Comparison of ENCODE assay signal across 20 cellular contexts in genomic region chr11:2703487-2704141, GRCh38. TPM values are rescaled to one million over a fixed set of nuclear protein-coding genes. Genes with fewer than 3 reads are reported as not detected.
DNase-seq lines count a peak whose midpoint lies in the region; ATAC-seq, FAIRE-seq and TF ChIP-seq lines count a peak whose summit lies in the region.
"Had no signal": no experiment of that assay in that cellular context is flagged by ENCODE, and none has a peak within 500 bp of the region (broad histone marks: within the 10 kb centered on the region; RNA-seq: fewer than 3 reads in every experiment).

No MANE protein-coding gene starts in this region.

- peaks cover 7% of the 10 kb centered on the region for H3K79me2 ChIP-seq in DND-41 (ENCODE audit: insufficient read depth, low read length)
- H3K79me2 ChIP-seq in H1 (ENCODE audit: control insufficient read depth in 1 of 2, insufficient read depth in 2 of 2, low read length in 2 of 2): peaks cover 0 to 6% of the 10 kb centered on the region in 2 experiments; a peak in 2 of 4 replicates
- peaks cover 11% of the 10 kb centered on the region for H3K79me2 ChIP-seq in neural progenitor cell (ENCODE audit: low read depth)

- H3K9ac ChIP-seq in DND-41 (ENCODE audit: low read depth, low read length) (no peak overlapping the region), H1 (replicated peaks in 1 of 4; ENCODE audit: extremely low read depth in 1 of 4, low read depth in 3 of 4, low read length in 3 of 4) (no peak overlapping the region), neural progenitor cell (no peak overlapping the region)

- H3K79me1 ChIP-seq in H1 (ENCODE audit: low read depth, low read length): no peaks in the 10 kb centered on the region

- H2BK5ac ChIP-seq in H1 (ENCODE audit: low read depth, low read length): peak overlapping the region; percentile 71; the same call in 1 of the 2 replicates

- POLR2A ChIA-PET in H1 (lab: Charles Lee; ENCODE audit: partially characterized antibody): interaction anchor here (0.7 to 2.0 kb wide), 4 partner anchors 10 to 182 kb away, joined by 3 to 11 read pairs (median 3); partner anchors contain the start of gene CDKN1C

- H4K5ac ChIP-seq in H1 (ENCODE audit: insufficient read length, low read depth, low read length): no peak overlapping the region

- WGBS in H1 (ENCODE audit: extremely low coverage in 1 of 2, insufficient coverage in 1 of 2, insufficient read length in 1 of 2, insufficient replicate concordance in 2 of 2, low coverage in 1 of 2, low lambda C conversion rate in 2 of 2, missing lambda C conversion rate in 1 of 2), 2 experiments: 72% methylated on average over 14 of the region's 14 CpGs; no CpG with 5 or more reads in 1 of the 2 experiments

- H3K56ac ChIP-seq in H1 (replicated peaks; ENCODE audit: insufficient read length, low read depth, low read length): no peak overlapping the region

- H3K27ac Mint-ChIP-seq in neural progenitor cell: peak overlapping the region; percentile 19
- H3K27ac Mint-ChIP-seq: endodermal cell had no signal

- peak overlapping the region; percentile 44 for H3K4me3 Mint-ChIP-seq in neural progenitor cell
- H3K4me3 Mint-ChIP-seq: endodermal cell had no signal

- peaks cover 5% of the 10 kb centered on the region; the same call in 1 of the 2 replicates for H3K23me2 ChIP-seq in H1 (ENCODE audit: low read depth, low read length)

- ATAC-seq in DND-41 (ENCODE audit: insufficient read depth, low read depth): no peak
- ATAC-seq in HG02571 (IDR thresholded peaks at IDR 0.05; ENCODE audit: unreplicated experiment): no peak
- no peak for ATAC-seq in GM21737 (IDR thresholded peaks at IDR 0.05; ENCODE audit: unreplicated experiment)
- ATAC-seq: Panc1 had no signal

- H3K4me3 ChIP-seq in DND-41 (ENCODE audit: low read depth in 1 of 2, low read length in 2 of 2): no peak overlapping the region
- 0 out of 8 replicates have a peak overlapping the region, but pooled peaks of 1 of the 4 experiments have one; percentile 28 for H3K4me3 ChIP-seq in H1 (ENCODE audit: extremely low read depth in 1 of 4, insufficient read depth in 2 of 4, low read depth in 3 of 4, low read length in 4 of 4)
- no peak overlapping the region for H3K4me3 ChIP-seq in neural progenitor cell
- H3K4me3 ChIP-seq: thoracic aorta had no signal

- H3K4me1 ChIP-seq in DND-41 (ENCODE audit: insufficient read depth, low read length): peaks cover 27% of the 10 kb centered on the region
- peaks cover 0 to 23% (median 13%) of the 10 kb centered on the region in 4 experiments; a peak in 6 of 7 replicates for H3K4me1 ChIP-seq in H1 (replicated peaks in 1 of 4; ENCODE audit: control insufficient read depth in 3 of 4, insufficient read depth in 4 of 4, low read length in 3 of 4)
- H3K4me1 ChIP-seq in neural progenitor cell: peaks cover 20% of the 10 kb centered on the region

- H3F3A ChIP-seq in neural progenitor cell (ENCODE audit: low read depth): peaks cover 13% of the 10 kb centered on the region

- CTCF ChIA-PET in H1 (lab: Charles Lee; ENCODE audit: partially characterized antibody): interaction anchor here (0.9 to 3.1 kb wide), 8 partner anchors 10 to 189 kb away, joined by 3 to 15 read pairs (median 4); no protein-coding TSS in a partner anchor

- TF ChIP-seq EP300 in H1 (IDR thresholded peaks at IDR 0.05; ENCODE audit: borderline replicate concordance in 1 of 2, low read depth in 2 of 2, low read length in 2 of 2): no peak

- H4K8ac ChIP-seq in H1 (ENCODE audit: extremely low read depth, insufficient read depth, low read length): no peak overlapping the region

- H3K23ac ChIP-seq in H1 (ENCODE audit: insufficient read length): no peak overlapping the region

- no peaks in the 10 kb centered on the region for H3K27me3 ChIP-seq in DND-41 (ENCODE audit: insufficient read depth, low read length, poor library complexity)
- peaks cover 5 to 58% (median 34%) of the 10 kb centered on the region in 4 experiments for H3K27me3 ChIP-seq in H1 (replicated peaks in 1 of 4; ENCODE audit: control insufficient read depth in 3 of 4, extremely low read depth in 1 of 4, insufficient read depth in 3 of 4, low read length in 3 of 4)
- H3K27me3 ChIP-seq in neural progenitor cell: peaks cover 69% of the 10 kb centered on the region

- TF ChIP-seq CTCF in DND-41 (IDR thresholded peaks at IDR 0.05; ENCODE audit: borderline replicate concordance, extremely low read depth, low read length, poor library complexity, severe bottlenecking): no peak
- no peak for TF ChIP-seq CTCF in H1 (IDR thresholded peaks at IDR 0.05; ENCODE audit: control extremely low read depth in 1 of 3, insufficient read depth in 1 of 3, low read depth in 1 of 3, low read length in 3 of 3)
- no peak for TF ChIP-seq CTCF in neural progenitor cell (IDR thresholded peaks at IDR 0.05)

- H3K27ac ChIP-seq in DND-41 (ENCODE audit: low read length) (no peak overlapping the region), H1 (ENCODE audit: low read depth, low read length) (no peak overlapping the region), neural progenitor cell (no peak overlapping the region)
- H3K27ac ChIP-seq: thoracic aorta had no signal

- TF ChIP-seq POLR2A in H1 (IDR thresholded peaks at IDR 0.05; ENCODE audit: control extremely low read depth in 1 of 2, low read depth in 2 of 2, low read length in 2 of 2): no peak

- peak overlapping the region; percentile 48 for H3K18ac ChIP-seq in H1 (ENCODE audit: extremely low read depth, low read length)

- peak; percentile 34 for DNase-seq in DND-41
- DNase-seq in NCI-H524 (lab: John Stamatoyannopoulos, UW): peak; percentile 61 to 87
- no peak for DNase-seq in H1 (ENCODE audit: low read depth in 1 of 2, low spot score in 2 of 2)
- peak; percentile 69 for DNase-seq in neural progenitor cell (ENCODE audit: low spot score)
- no peak for DNase-seq in cerebellar nuclear complex (lab: John Stamatoyannopoulos, UW)
- DNase-seq in globus pallidus (ENCODE audit: low spot score): no peak
- DNase-seq: activated CD4-positive, CD25-positive, alpha-beta regulatory T cell treated with anti-CD3 and anti-CD28 coated beads, Interleukin-2, amount 50 U/mL, for 72 hours; activated naive CD4-positive, alpha-beta T cell treated with Interleukin-2 at 50 U/mL for 16 hours; foreskin melanocyte; islet precursor cell; NCI-H1048; NCI-H345; stimulated activated CD4-positive, alpha-beta T cell treated with anti-CD3 and anti-CD28 coated beads, Interleukin-1b, Interleukin-23, amount 100 ng/mL, for 48 hours had no signal

- no peak overlapping the region for H3K14ac ChIP-seq in H1 (ENCODE audit: insufficient read length)

- H3K9me3 Mint-ChIP-seq in neural progenitor cell: peaks cover 10% of the 10 kb centered on the region

- H3K36me3 ChIP-seq in DND-41 (ENCODE audit: insufficient read depth, low read length) (no peaks in the 10 kb centered on the region; the same call in 1 of the 2 replicates), H1 (ENCODE audit: control insufficient read depth in 2 of 4, insufficient read depth in 4 of 4, low read length in 3 of 4) (peaks cover 0 to 3% (median 0%) of the 10 kb centered on the region in 4 experiments; a peak in 1 of 8 replicates), neural progenitor cell (no peaks in the 10 kb centered on the region)
- H3K36me3 ChIP-seq: thoracic aorta had no signal

- H4K20me1 ChIP-seq in DND-41 (ENCODE audit: insufficient read depth, low read length): 0 out of 2 replicates have a peak, but pooled peaks cover 4% of the 10 kb centered on the region
- H4K20me1 ChIP-seq in H1 (replicated peaks in 1 of 2; ENCODE audit: control insufficient read depth in 1 of 2, insufficient read depth in 2 of 2, low read length in 2 of 2): peaks cover 2% of the 10 kb centered on the region in 2 experiments
- peaks cover 6% of the 10 kb centered on the region for H4K20me1 ChIP-seq in neural progenitor cell (ENCODE audit: low read depth)

- H4K91ac ChIP-seq in H1 (replicated peaks; ENCODE audit: insufficient read length, low read length): peak overlapping the region; percentile 56

- H2BK12ac ChIP-seq in H1 (ENCODE audit: low read depth, low read length): peak overlapping the region; percentile 85; the same call in 1 of the 2 replicates

- H3K4me1 Mint-ChIP-seq in neural progenitor cell: peaks cover 49% of the 10 kb centered on the region

- H2AK5ac ChIP-seq in H1 (ENCODE audit: low read depth, low read length): 0 out of 2 replicates have a peak overlapping the region, but pooled peaks have one; percentile 46

- peaks cover 2% of the 10 kb centered on the region for H3K36me3 Mint-ChIP-seq in neural progenitor cell

- H3K4me2 ChIP-seq in DND-41 (ENCODE audit: insufficient read depth, low read length) (no peak overlapping the region), H1 (ENCODE audit: insufficient read depth in 1 of 2, low read depth in 2 of 2, low read length in 2 of 2) (peak overlapping the region in 1 of 2 experiments; percentile 40; a peak in 1 of 4 replicates), neural progenitor cell (peak overlapping the region; percentile 50)

- no peak for FAIRE-seq in H1 (lab: Jason Lieb, UNC)
- FAIRE-seq: bronchial epithelial cell, HTR-8/SVneo had no signal

- peak overlapping the region; percentile 32 for H3K4ac ChIP-seq in H1 (replicated peaks; ENCODE audit: insufficient read length, low read depth, low read length)

- no peak overlapping the region for H2BK120ac ChIP-seq in H1 (replicated peaks; ENCODE audit: low read depth, low read length)

- H3K27me3 Mint-ChIP-seq in neural progenitor cell (ENCODE audit: insufficient read depth, low read depth): peaks cover 28% of the 10 kb centered on the region

- H2BK15ac ChIP-seq in H1 (ENCODE audit: low read length): peak overlapping the region; percentile 99; the same call in 1 of the 2 replicates

- H3K9me3 ChIP-seq in DND-41 (ENCODE audit: insufficient read depth, low read length, severe bottlenecking) (no peaks in the 10 kb centered on the region), H1 (ENCODE audit: insufficient read depth in 2 of 2, low read depth in 1 of 2, low read length in 1 of 2) (peaks cover 5 to 12% of the 10 kb centered on the region in 2 experiments; a peak in 3 of 4 replicates), neural progenitor cell (ENCODE audit: low read depth) (no peaks in the 10 kb centered on the region)
- H3K9me3 ChIP-seq: thoracic aorta had no signal

- no peak for TF ChIP-seq RAD21 in H1 (IDR thresholded peaks at IDR 0.05 in 1 of 2, conservative IDR thresholded peaks at IDR 0.05 in 1 of 2; ENCODE audit: low read depth in 2 of 2, low read length in 2 of 2)

- peak overlapping the region; percentile 93 for H2BK20ac ChIP-seq in H1 (ENCODE audit: low read length)

- H2AFZ ChIP-seq in DND-41 (ENCODE audit: low read depth, low read length) (no peak overlapping the region), H1 (ENCODE audit: low read length) (no peak overlapping the region), neural progenitor cell (replicated peaks) (peak overlapping the region; percentile 36)

RNA-seq across cellular contexts. Expression of gene KCNQ1OT1, which starts 3.8 kb away (rescaled TPM):
- 1.2 TPM in 2 replicates for total RNA-seq in H1 (2021; fragmentation: NEBNext Ultra II Directional; extraction: Animal tissue kit (Norgen Biotek cat#: 25700))
- 0.19 and 0.21 TPM in 2 replicates for polyA plus RNA-seq in H1 (2011; rRNA removed)
- polyA plus RNA-seq in H1 (2011; cell fraction: cytosol; rRNA removed): 0.08 TPM
- 2.4 TPM for polyA plus RNA-seq in H1 (2011; cell fraction: nucleus; rRNA removed)
- polyA plus RNA-seq in H1 (2012, experiment 1 of 2): 0.19 to 0.30 TPM (median 0.24 TPM) in 4 replicates
- polyA plus RNA-seq in H1 (2012, experiment 2 of 2): 0.01 TPM
- polyA plus RNA-seq in H1 (2013, experiment 1 of 2): 0.20 TPM
- 0.13 TPM for polyA plus RNA-seq in H1 (2013, experiment 2 of 2)
- 6.2 and 7.3 TPM in 2 replicates for polyA minus RNA-seq in H1 (2011; rRNA and poly(A)+ RNA removed)
- 1.0 TPM for polyA minus RNA-seq in H1 (2011; cell fraction: cytosol; rRNA and poly(A)+ RNA removed)
- polyA minus RNA-seq in H1 (2011; cell fraction: nucleus; rRNA and poly(A)+ RNA removed): 21.4 TPM
- 2.3 TPM in 2 replicates for total RNA-seq in neural progenitor cell (ENCODE audit: low replicate concordance)

Comparison
In these comparisons a context has a peak if more than half of its experiments do, and no peak if none do; other contexts are left out.
1. DNase-seq: peak in DND-41 (single experiment), NCI-H524 (2 of 2) and neural progenitor cell (single experiment); none in H1 (0 of 2), cerebellar nuclear complex (0 of 2) and globus pallidus (single experiment).